Comparison of ENCODE assay signal across 1 cellular context in the genomic region with DNA sequence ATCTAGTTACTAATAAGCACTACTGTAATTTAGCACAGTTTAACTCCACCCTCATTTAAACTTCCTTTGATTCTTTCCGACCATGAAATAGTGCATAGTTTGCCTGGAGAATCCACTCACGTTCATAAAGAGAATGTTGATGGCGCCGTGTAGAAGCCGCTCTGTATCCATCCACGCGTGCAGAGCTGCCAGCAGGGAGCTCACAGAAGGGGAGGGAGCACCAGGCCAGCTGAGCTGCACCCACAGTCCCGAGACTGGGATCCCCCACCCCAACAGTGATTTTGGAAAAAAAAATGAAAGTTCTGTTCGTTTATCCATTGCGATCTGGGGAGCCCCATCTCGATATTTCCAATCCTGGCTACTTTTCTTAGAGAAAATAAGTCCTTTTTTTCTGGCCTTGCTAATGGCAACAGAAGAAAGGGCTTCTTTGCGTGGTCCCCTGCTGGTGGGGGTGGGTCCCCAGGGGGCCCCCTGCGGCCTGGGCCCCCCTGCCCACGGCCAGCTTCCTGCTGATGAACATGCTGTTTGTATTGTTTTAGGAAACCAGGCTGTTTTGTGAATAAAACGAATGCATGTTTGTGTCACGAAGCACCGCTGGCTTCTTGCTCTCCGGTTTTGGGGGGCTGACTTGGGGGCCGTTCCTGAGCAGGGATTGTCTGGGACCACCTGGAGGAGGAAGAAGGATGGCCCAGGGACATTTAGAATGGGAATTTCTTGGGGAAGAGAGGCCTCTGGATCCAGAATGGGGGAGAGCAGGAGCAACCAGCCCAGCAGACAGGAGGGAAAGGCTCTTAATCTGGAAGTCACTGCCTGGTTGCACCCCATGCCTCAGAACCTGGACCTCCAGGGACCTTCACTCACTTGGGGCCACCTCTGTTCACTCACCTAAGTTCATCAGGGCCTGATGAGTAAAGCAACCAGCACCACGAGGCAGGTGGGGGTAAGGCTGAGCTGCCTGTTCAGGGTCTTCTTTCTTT.
TF ChIP-seq lines count a peak whose summit lies in the region.

No MANE protein-coding gene starts in this region.

TF ChIP-seq in HEK293, 187 proteins besides CTCF, POLR2A, EP300 and RAD21 (continued from another document):
- TF ChIP-seq ZSCAN18 (tag by site-specific recombination; IDR thresholded peaks at IDR 0.05): no peak
- TF ChIP-seq ELK4 (IDR thresholded peaks at IDR 0.05; ENCODE audit: borderline replicate concordance, low read depth, low read length): no peak
- TF ChIP-seq, protein P1, sequence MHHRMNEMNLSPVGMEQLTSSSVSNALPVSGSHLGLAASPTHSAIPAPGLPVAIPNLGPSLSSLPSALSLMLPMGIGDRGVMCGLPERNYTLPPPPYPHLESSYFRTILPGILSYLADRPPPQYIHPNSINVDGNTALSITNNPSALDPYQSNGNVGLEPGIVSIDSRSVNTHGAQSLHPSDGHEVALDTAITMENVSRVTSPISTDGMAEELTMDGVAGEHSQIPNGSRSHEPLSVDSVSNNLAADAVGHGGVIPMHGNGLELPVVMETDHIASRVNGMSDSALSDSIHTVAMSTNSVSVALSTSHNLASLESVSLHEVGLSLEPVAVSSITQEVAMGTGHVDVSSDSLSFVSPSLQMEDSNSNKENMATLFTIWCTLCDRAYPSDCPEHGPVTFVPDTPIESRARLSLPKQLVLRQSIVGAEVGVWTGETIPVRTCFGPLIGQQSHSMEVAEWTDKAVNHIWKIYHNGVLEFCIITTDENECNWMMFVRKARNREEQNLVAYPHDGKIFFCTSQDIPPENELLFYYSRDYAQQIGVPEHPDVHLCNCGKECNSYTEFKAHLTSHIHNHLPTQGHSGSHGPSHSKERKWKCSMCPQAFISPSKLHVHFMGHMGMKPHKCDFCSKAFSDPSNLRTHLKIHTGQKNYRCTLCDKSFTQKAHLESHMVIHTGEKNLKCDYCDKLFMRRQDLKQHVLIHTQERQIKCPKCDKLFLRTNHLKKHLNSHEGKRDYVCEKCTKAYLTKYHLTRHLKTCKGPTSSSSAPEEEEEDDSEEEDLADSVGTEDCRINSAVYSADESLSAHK (tag by site-specific recombination; IDR thresholded peaks at IDR 0.05): no peak
- TF ChIP-seq ZNF214 (tag by site-specific recombination; IDR thresholded peaks at IDR 0.05; ENCODE audit: borderline replicate concordance): no peak
- peak; percentile 83 for TF ChIP-seq ZIC2 (tag by site-specific recombination; IDR thresholded peaks at IDR 0.05)
- peak; percentile 54 for TF ChIP-seq GLIS2 (tag by site-specific recombination; IDR thresholded peaks at IDR 0.05)
- TF ChIP-seq ZNF792 (tag by site-specific recombination; IDR thresholded peaks at IDR 0.05): no peak
- no peak for TF ChIP-seq ZNF610 (tag by site-specific recombination; IDR thresholded peaks at IDR 0.05; ENCODE audit: borderline replicate concordance)
- no peak for TF ChIP-seq TCF7L2 (IDR thresholded peaks at IDR 0.05; ENCODE audit: borderline replicate concordance, low read depth, low read length)
- no peak for TF ChIP-seq ZNF248 (tag by site-specific recombination; IDR thresholded peaks at IDR 0.05)
- no peak for TF ChIP-seq ZNF629 (tag by site-specific recombination; IDR thresholded peaks at IDR 0.05)
- TF ChIP-seq ZNF10 (tag by site-specific recombination; IDR thresholded peaks at IDR 0.05): no peak
- TF ChIP-seq, protein P2, sequence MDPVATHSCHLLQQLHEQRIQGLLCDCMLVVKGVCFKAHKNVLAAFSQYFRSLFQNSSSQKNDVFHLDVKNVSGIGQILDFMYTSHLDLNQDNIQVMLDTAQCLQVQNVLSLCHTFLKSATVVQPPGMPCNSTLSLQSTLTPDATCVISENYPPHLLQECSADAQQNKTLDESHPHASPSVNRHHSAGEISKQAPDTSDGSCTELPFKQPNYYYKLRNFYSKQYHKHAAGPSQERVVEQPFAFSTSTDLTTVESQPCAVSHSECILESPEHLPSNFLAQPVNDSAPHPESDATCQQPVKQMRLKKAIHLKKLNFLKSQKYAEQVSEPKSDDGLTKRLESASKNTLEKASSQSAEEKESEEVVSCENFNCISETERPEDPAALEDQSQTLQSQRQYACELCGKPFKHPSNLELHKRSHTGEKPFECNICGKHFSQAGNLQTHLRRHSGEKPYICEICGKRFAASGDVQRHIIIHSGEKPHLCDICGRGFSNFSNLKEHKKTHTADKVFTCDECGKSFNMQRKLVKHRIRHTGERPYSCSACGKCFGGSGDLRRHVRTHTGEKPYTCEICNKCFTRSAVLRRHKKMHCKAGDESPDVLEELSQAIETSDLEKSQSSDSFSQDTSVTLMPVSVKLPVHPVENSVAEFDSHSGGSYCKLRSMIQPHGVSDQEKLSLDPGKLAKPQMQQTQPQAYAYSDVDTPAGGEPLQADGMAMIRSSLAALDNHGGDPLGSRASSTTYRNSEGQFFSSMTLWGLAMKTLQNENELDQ (tag by site-specific recombination; IDR thresholded peaks at IDR 0.05; ENCODE audit: low read depth): no peak
- TF ChIP-seq SCRT2 (tag by site-specific recombination; IDR thresholded peaks at IDR 0.05): no peak
- TF ChIP-seq ZNF426 (tag by site-specific recombination; IDR thresholded peaks at IDR 0.05): no peak
- TF ChIP-seq ZNF558 (tag by site-specific recombination; IDR thresholded peaks at IDR 0.05): no peak
- TF ChIP-seq ZNF560 (tag by site-specific recombination; IDR thresholded peaks at IDR 0.05; ENCODE audit: borderline replicate concordance): no peak
- TF ChIP-seq ZBTB1 (tag by site-specific recombination; IDR thresholded peaks at IDR 0.05): no peak
- no peak for TF ChIP-seq ZNF366 (tag by site-specific recombination; conservative IDR thresholded peaks at IDR 0.05)
- TF ChIP-seq KLF8 (tag by site-specific recombination; IDR thresholded peaks at IDR 0.05): no peak
- no peak for TF ChIP-seq ZNF37A (tag by site-specific recombination; IDR thresholded peaks at IDR 0.05)
- TF ChIP-seq GLIS1 (tag by site-specific recombination; IDR thresholded peaks at IDR 0.05): peak; percentile 67
- no peak for TF ChIP-seq ZNF121 (tag by site-specific recombination; IDR thresholded peaks at IDR 0.05)
- no peak for TF ChIP-seq ZNF596 (tag by site-specific recombination; IDR thresholded peaks at IDR 0.05)
- peak; percentile 58; the same call in 1 of the 2 replicates for TF ChIP-seq MYNN (tag by site-specific recombination; IDR thresholded peaks at IDR 0.05; ENCODE audit: borderline replicate concordance)
- TF ChIP-seq, protein P3, sequence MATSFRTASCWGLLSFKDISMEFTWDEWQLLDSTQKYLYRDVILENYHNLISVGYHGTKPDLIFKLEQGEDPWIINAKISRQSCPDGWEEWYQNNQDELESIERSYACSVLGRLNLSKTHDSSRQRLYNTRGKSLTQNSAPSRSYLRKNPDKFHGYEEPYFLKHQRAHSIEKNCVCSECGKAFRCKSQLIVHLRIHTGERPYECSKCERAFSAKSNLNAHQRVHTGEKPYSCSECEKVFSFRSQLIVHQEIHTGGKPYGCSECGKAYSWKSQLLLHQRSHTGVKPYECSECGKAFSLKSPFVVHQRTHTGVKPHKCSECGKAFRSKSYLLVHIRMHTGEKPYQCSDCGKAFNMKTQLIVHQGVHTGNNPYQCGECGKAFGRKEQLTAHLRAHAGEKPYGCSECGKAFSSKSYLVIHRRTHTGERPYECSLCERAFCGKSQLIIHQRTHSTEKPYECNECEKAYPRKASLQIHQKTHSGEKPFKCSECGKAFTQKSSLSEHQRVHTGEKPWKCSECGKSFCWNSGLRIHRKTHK (tag by site-specific recombination; IDR thresholded peaks at IDR 0.05): no peak
- no peak for TF ChIP-seq ZNF2 (tag by site-specific recombination; IDR thresholded peaks at IDR 0.05)
- TF ChIP-seq KLF7 (tag by site-specific recombination; IDR thresholded peaks at IDR 0.05; ENCODE audit: borderline replicate concordance): no peak
- no peak for TF ChIP-seq ZNF324 (tag by site-specific recombination; IDR thresholded peaks at IDR 0.05)
- no peak for TF ChIP-seq ZNF292 (tag by site-specific recombination; IDR thresholded peaks at IDR 0.05; ENCODE audit: borderline replicate concordance, low read depth)
- TF ChIP-seq, protein P4, sequence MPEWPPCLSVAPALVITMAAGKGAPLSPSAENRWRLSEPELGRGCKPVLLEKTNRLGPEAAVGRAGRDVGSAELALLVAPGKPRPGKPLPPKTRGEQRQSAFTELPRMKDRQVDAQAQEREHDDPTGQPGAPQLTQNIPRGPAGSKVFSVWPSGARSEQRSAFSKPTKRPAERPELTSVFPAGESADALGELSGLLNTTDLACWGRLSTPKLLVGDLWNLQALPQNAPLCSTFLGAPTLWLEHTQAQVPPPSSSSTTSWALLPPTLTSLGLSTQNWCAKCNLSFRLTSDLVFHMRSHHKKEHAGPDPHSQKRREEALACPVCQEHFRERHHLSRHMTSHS (tag by site-specific recombination; IDR thresholded peaks at IDR 0.05): no peak
TF ChIP-seq in HEK293: peak in this region for 4.
